Comparison of ENCODE assay signal across 8 cellular contexts in genomic region chr17:63600569-63601438, GRCh38. TPM values are rescaled to one million over a fixed set of nuclear protein-coding genes. Genes with fewer than 3 reads are reported as not detected.
DNase-seq lines count a peak whose midpoint lies in the region; ATAC-seq, FAIRE-seq and TF ChIP-seq lines count a peak whose summit lies in the region.

Gene TACO1 (plus strand): TSS chr17:63600895. CDS start chr17:63601084, 189 bp downstream.

- ATAC-seq in GM21526 (IDR thresholded peaks at IDR 0.05; ENCODE audit: low FRiP score, unreplicated experiment) (peak; percentile 79), mucosa of descending colon (peak; percentile 98)

- DNase-seq in D721Med (ENCODE audit: insufficient read length, low spot score) (peak; percentile 58), OCI-M2 (lab: John Stamatoyannopoulos, UW; ENCODE audit: unreplicated experiment) (peak; percentile 64), activated T-cell treated with anti-CD3 and anti-CD28 coated beads for 24 hours (ENCODE audit: low read depth) (peak; percentile 73), epithelial cell of proximal tubule (ENCODE audit: low read depth) (no peak), mucosa of descending colon (peak; percentile 83 to 89 (median 87))
- peak; percentile 54 to 68 for DNase-seq in stimulated activated CD8-positive, alpha-beta memory T cell treated with anti-CD3 and anti-CD28 coated beads, Interleukin-2, amount 100 ng/mL, for 48 hours (ENCODE audit: low read depth in 2 of 2)

- intact Hi-C loops in mucosa of descending colon (cut with DNase I, micrococcal nuclease) = no loop called here

- H3K36me3 ChIP-seq in mucosa of descending colon (ENCODE audit: low read depth) = no peaks in the 10 kb centered on the region

- no peaks in the 10 kb centered on the region for H3K9me3 Mint-ChIP-seq in IgD-negative memory B cell

- H3K27ac Mint-ChIP-seq in IgD-negative memory B cell = peak within 1 kb of the TSS; percentile 84 to 93 (median 88)

- TF ChIP-seq CTCF in D721Med (IDR thresholded peaks at IDR 0.05; ENCODE audit: insufficient read depth, missing control alignments) = no peak
- TF ChIP-seq CTCF in epithelial cell of proximal tubule (conservative IDR thresholded peaks at IDR 0.05; ENCODE audit: low read depth, low read length) = no peak
- TF ChIP-seq CTCF in mucosa of descending colon (IDR thresholded peaks at IDR 0.05) = no peak

- peaks cover 8 to 17% (median 11%) of the 10 kb centered on the region in 3 donors for H3K4me1 Mint-ChIP-seq in IgD-negative memory B cell

- no peaks in the 10 kb centered on the region for H3K27me3 Mint-ChIP-seq in IgD-negative memory B cell

- no peaks in the 10 kb centered on the region for H3K9me3 ChIP-seq in mucosa of descending colon

- no peak for FAIRE-seq in D721Med (lab: Jason Lieb, UNC)

- H3K4me3 ChIP-seq in epithelial cell of proximal tubule (ENCODE audit: low read depth, low read length) (peak within 1 kb of the TSS; percentile 73), mucosa of descending colon (peak within 1 kb of the TSS; percentile 89)

- H3K4me3 Mint-ChIP-seq in IgD-negative memory B cell = peak within 1 kb of the TSS; percentile 91 to 94 (median 93)

- H3K4me1 ChIP-seq in mucosa of descending colon (ENCODE audit: low read depth) = peaks cover 15% of the 10 kb centered on the region

- H3K36me3 Mint-ChIP-seq in IgD-negative memory B cell = no peaks in the 10 kb centered on the region

RNA-seq across cellular contexts. Expression of gene TACO1, which starts in this region (rescaled TPM):
- 19.5 TPM for polyA plus RNA-seq in IgD-negative memory B cell
- total RNA-seq in epithelial cell of proximal tubule (22.8 and 32.8 TPM in 2 replicates), mucosa of descending colon (10 to 100 TPM; 21.7 to 34.4 (median 29.7) TPM)
